In the genomic region with DNA sequence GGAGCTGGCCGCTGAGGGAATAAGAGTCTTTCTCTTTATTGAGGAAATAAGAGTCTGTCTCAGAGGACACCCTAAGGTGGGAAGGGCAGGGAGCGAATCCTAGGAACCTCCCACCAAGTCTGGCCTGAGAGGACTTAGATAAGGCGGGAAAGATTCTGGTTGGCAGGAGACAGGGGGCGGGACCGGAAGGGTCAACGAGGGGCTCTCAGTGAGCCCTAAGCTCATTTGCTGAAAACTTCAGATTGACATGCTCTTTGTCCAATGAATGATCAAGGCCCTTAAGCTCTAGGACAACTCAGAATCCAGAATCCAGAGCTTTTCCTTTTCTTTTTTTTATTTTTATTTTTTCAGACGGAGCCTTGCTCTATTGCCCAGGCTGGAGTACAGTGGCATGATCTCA, we compare ENCODE assay signal across 21 cellular contexts. TPM values are rescaled to one million over a fixed set of nuclear protein-coding genes. Genes with fewer than 3 reads are reported as not detected.
"Had no signal": no experiment of that assay in that cellular context is flagged by ENCODE, and none has a peak within 500 bp of the region (broad histone marks: within the 10 kb centered on the region; RNA-seq: fewer than 3 reads in every experiment).

A gene (minus strand): TSS at position 101 of the 400 bp plus-strand sequence. CDS start 196 bp downstream, outside the sequence.

RNA-seq across cellular contexts. Expression of the gene that starts here (rescaled TPM):
- total RNA-seq: activated naive CD4-positive, alpha-beta T cell treated with anti-CD3 and anti-CD28 coated beads for 36 hours; activated naive CD4-positive, alpha-beta T cell treated with anti-CD3 and anti-CD28 coated beads, Interleukin-2, amount 50 U/mL, for 72 hours; activated naive CD8-positive, alpha-beta T cell treated with anti-CD3 and anti-CD28 coated beads for 36 hours; activated naive CD8-positive, alpha-beta T cell treated with anti-CD3 and anti-CD28 coated beads, Interleukin-2, amount 10 ng/mL, durations not matched to agents 7 days and 5 days; activated T-cell treated with anti-CD3 and anti-CD28 coated beads, Interleukin-2, amount 50 U/mL, for 4 hours; activated T-cell treated with anti-CD3 and anti-CD28 coated beads, Interleukin-2, amount 50 U/mL, for 72 hours; activated T-helper 1 cell treated with anti-CD3 and anti-CD28 coated beads, Interleukin-12 subunit alpha, Interleukin-12 subunit beta, Interleukin-2, Interleukin-4 antibody, amounts not matched to agents 30 ng/mL and 10 ng/mL and 1 ng/mL, durations not matched to agents 14 hours and 24 hours and 36 hours; activated T-helper 17 cell treated with anti-CD3 and anti-CD28 coated beads, Interleukin-2, amount 50 U/mL, for 72 hours; activated T-helper 2 cell treated with anti-CD3 and anti-CD28 coated beads, Interferon-gamma antibody, Interleukin-2, Interleukin-4, amounts not matched to agents 10 μg/mL and 5 μg/mL and 100 μg/mL, durations not matched to agents 14 hours and 24 hours and 36 hours; adrenal gland; aorta; ascending aorta; astrocyte; body of pancreas; breast epithelium; bronchial epithelial cell; cardiac muscle cell; cardiac septum; cerebellum; chondrocyte had no signal
- polyA plus RNA-seq: adipose tissue, adrenal gland, aorta, cardiac muscle cell had no signal
